Comparison of ENCODE assay signal across 11 cellular contexts in the genomic region with DNA sequence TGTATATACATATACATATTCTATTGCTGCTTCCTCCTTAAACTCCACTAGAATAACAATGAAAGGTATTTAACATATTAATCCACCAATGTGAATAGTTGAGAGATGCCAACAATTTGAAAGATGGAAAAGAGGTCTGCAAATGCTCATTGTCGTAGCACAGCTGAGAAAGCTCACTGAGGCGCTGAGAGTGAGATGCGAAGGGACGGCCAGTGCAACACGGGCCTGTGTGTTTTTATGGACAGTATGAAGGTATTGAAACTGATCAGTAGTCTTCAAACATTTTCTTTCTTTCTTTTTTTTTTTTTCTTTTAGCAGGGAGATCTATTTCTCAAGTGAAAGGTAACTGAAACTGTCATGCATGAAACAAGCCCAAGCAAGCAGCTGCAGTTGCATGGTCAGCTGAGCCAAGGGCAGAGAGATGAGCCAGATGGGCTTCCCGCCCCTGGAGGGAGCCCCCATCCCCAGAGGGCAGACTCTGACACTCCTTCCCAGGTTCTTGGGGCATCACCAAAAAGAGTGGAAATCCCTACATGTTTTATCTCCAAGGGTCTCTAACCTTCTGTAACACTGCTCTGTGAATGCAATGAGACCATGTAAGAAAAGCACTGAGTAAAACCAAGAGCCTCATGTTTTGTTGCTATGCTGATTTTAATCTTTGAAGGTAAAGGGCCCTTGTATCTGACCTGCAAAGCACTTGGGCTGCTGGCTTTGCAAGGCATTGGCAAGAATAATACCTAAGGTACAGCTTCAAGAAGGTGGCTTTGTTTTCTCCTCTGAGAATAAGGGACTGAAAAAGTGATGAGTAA. TPM values are rescaled to one million over a fixed set of nuclear protein-coding genes. Genes with fewer than 3 reads are reported as not detected.
DNase-seq lines count a peak whose midpoint lies in the region; ATAC-seq, FAIRE-seq and TF ChIP-seq lines count a peak whose summit lies in the region.
"Had no signal": no experiment of that assay in that cellular context is flagged by ENCODE, and none has a peak within 500 bp of the region (broad histone marks: within the 10 kb centered on the region; RNA-seq: fewer than 3 reads in every experiment).

No MANE protein-coding gene starts in this region.

- peak overlapping the region; percentile 71 to 96 (median 82) for H3K4me3 Mint-ChIP-seq in naive B cell

- no peaks in the 10 kb centered on the region for H3K36me3 Mint-ChIP-seq in naive B cell

- no peaks in the 10 kb centered on the region for H3K9me3 ChIP-seq in right atrium auricular region
- H3K9me3 ChIP-seq: pancreas had no signal

- DNase-seq in DMS 273 (lab: John Stamatoyannopoulos, UW; ENCODE audit: unreplicated experiment) (peak; percentile 5), DMS 273 treated with DMSO at 0.1 percent for 48 hours (lab: John Stamatoyannopoulos, UW) (no peak), naive B cell (peak; percentile 38), LoVo (ENCODE audit: low spot score) (no peak), right atrium auricular region (ENCODE audit: low spot score) (no peak), H54 (ENCODE audit: insufficient read length, low spot score) (no peak)
- DNase-seq: pancreas had no signal

- H3K27me3 Mint-ChIP-seq in naive B cell: no peaks in the 10 kb centered on the region

- peak overlapping the region; percentile 19 to 100 (median 98) for H3K27ac Mint-ChIP-seq in naive B cell

- peaks cover 44 to 58% (median 53%) of the 10 kb centered on the region in 3 donors for H3K4me1 Mint-ChIP-seq in naive B cell

- H3K36me3 ChIP-seq in right atrium auricular region: no peaks in the 10 kb centered on the region
- H3K36me3 ChIP-seq: pancreas had no signal

- H3K4me1 ChIP-seq in right atrium auricular region: no peaks in the 10 kb centered on the region
- H3K4me1 ChIP-seq: pancreas had no signal

- no peaks in the 10 kb centered on the region for H3K27me3 ChIP-seq in right atrium auricular region
- H3K27me3 ChIP-seq: pancreas had no signal

- no peak for TF ChIP-seq POLR2A in H54 (IDR thresholded peaks at IDR 0.05; ENCODE audit: low read depth, low read length)

- H3K4me3 ChIP-seq in right atrium auricular region: no peak overlapping the region
- H3K4me3 ChIP-seq: pancreas had no signal

- H3K9me3 Mint-ChIP-seq in naive B cell: peaks cover 0 to 4% (median 0%) of the 10 kb centered on the region in 7 donors

- H3K27ac ChIP-seq in right atrium auricular region: no peak overlapping the region
- H3K27ac ChIP-seq: 22Rv1, pancreas had no signal

- no peak for TF ChIP-seq CTCF in right atrium auricular region (IDR thresholded peaks at IDR 0.05)

- no peak for FAIRE-seq in H54 (lab: Jason Lieb, UNC)
- FAIRE-seq: pancreas had no signal

- ATAC-seq in GM21786 (IDR thresholded peaks at IDR 0.05; ENCODE audit: unreplicated experiment) (peak; percentile 57), HG03558 (IDR thresholded peaks at IDR 0.05; ENCODE audit: extremely low read depth, unreplicated experiment) (peak; percentile 44), naive B cell (ENCODE audit: low read depth in 2 of 2) (peak; percentile 15 to 23)

RNA-seq across cellular contexts. Expression of a gene that starts 41.4 kb away (rescaled TPM):
- 10 to 100 TPM in 5 of 6 donors, 1 to 10 TPM in 1; 5.8 to 23.9 (median 16.0) TPM for polyA plus RNA-seq in naive B cell (ENCODE audit: low read depth in 6 of 6)
- 1 to 10 TPM; 2.8 to 8.4 TPM for total RNA-seq in right atrium auricular region
- total RNA-seq: fibroblast of villous mesenchyme had no signal

Comparison
In these comparisons a context has a peak if more than half of its experiments do, and no peak if none do; other contexts are left out.
1. DNase-seq: peak in DMS 273 (single experiment) and naive B cell (single experiment); none in DMS 273 treated with DMSO at 0.1 percent for 48 hours (single experiment), LoVo (single experiment), right atrium auricular region (single experiment) and H54 (single experiment).
2. Peak in every context shown above with its lines, with median percentiles within 50 percentile points of each other: ATAC-seq.